17 cellular contexts compared by ENCODE assay signal in the genomic region with DNA sequence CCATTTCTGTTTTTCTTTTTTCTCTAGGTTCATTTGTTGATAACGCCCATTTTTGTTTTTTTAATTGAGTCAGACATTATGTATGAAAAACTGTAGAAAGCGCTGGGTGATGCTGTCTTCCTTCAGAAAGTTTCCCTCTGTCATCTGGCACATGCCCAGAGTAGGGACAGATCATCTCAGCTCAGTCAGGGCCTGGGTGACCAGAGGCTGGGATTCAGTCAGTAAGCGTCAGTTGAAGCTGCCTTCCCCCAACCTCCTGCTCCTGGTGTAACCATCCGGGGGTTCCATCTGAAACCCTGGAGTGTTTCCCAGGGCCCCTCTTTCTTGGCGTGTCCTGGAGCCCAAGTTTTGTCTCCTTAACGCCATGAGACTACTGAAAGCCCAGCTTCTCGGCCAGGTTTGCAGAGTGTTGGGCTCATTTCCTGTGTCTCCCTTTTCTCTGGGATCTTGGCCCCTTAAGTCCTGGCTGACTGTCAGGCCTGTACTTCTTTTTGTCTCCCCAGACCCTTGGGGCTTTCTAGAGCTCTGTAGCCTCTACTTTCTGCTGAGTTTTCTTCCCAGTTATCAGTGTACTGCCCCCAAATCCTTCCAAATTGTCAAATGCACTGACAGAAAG. TPM values are rescaled to one million over a fixed set of nuclear protein-coding genes. Genes with fewer than 3 reads are reported as not detected.
A peak's percentile ranks its signal among the peaks of the same experiment; 100 is the strongest.
DNase-seq lines count a peak whose midpoint lies in the region; ATAC-seq and TF ChIP-seq lines count a peak whose summit lies in the region.
"Had no signal": no experiment of that assay in that cellular context is flagged by ENCODE, and none has a peak within 500 bp of the region (broad histone marks: within the 10 kb centered on the region; RNA-seq: fewer than 3 reads in every experiment).

No MANE protein-coding gene starts in this region.

- peaks cover 81% of the 10 kb centered on the region for H3K36me3 Mint-ChIP-seq in nephron (ENCODE audit: low read depth)

- H3K4me1 Mint-ChIP-seq in nephron, result peaks cover 15% of the 10 kb centered on the region

- ATAC-seq in HG03342 (IDR thresholded peaks at IDR 0.05; ENCODE audit: unreplicated experiment) (no peak), HG02798 (IDR thresholded peaks at IDR 0.05; ENCODE audit: poor library complexity, unreplicated experiment) (no peak)
- ATAC-seq: natural killer cell treated with Interleukin-12 subunit alpha and Interleukin-12 subunit beta and Interleukin-15 and Interleukin-18, amount 100 ng/mL, for 72 hours; stimulated activated memory B cell treated with anti-CD40 and anti-IgM and Interleukin-4, amounts not matched to agents 10 μg/mL and 1 μg/mL and 100 μg/mL, for 72 hours had no signal

- H3K4me3 ChIP-seq in A673 (ENCODE audit: low read depth, low read length, poor library complexity, severe bottlenecking), result no peak overlapping the region
- H3K4me3 ChIP-seq in adrenal gland, result no peak overlapping the region
- H3K4me3 ChIP-seq in fibroblast of the aortic adventitia (ENCODE audit: low read depth, low read length), result no peak overlapping the region

- CTCF ChIA-PET in A673 (lab: Charles Lee), result interaction anchor here (0.5 to 0.6 kb wide), 2 partner anchors 23 to 101 kb away, joined by 3 to 4 read pairs; no protein-coding TSS in a partner anchor

- H3K27me3 Mint-ChIP-seq in nephron (ENCODE audit: low read depth), result no peaks in the 10 kb centered on the region
- H3K27me3 Mint-ChIP-seq: activated CD4-positive, alpha-beta memory T cell treated with anti-CD3 and anti-CD28 coated beads, Interleukin-2, amount 10 ng/mL, durations not matched to agents 7 days and 5 days; IgD-negative memory B cell; natural killer cell treated with Interleukin-12 subunit alpha and Interleukin-12 subunit beta and Interleukin-15 and Interleukin-18, amount 100 ng/mL, for 72 hours; stimulated activated memory B cell treated with anti-CD40 and anti-IgM and Interleukin-4, amounts not matched to agents 10 μg/mL and 1 μg/mL and 100 μg/mL, for 72 hours had no signal

- intact Hi-C loops in A673 (cut with micrococcal nuclease; ENCODE audit: unreplicated experiment), result no loop called here
- intact Hi-C loops in adrenal gland (cut with DNase I), result no loop called here

- no peaks in the 10 kb centered on the region for H3K9me3 ChIP-seq in A673 (ENCODE audit: low read depth, low read length, poor library complexity, severe bottlenecking)
- H3K9me3 ChIP-seq in adrenal gland (replicated peaks in 1 of 3), result no peaks in the 10 kb centered on the region

- H3K27me3 ChIP-seq in A673 (replicated peaks; ENCODE audit: insufficient read depth, low read depth, low read length, poor library complexity) (no peaks in the 10 kb centered on the region), adrenal gland (no peaks in the 10 kb centered on the region)

- H3K4me1 ChIP-seq in A673 (ENCODE audit: insufficient read depth, low read length, poor library complexity, severe bottlenecking), result no peaks in the 10 kb centered on the region
- peaks cover 0 to 11% of the 10 kb centered on the region in 2 donors for H3K4me1 ChIP-seq in adrenal gland (replicated peaks in 1 of 2)

- peak overlapping the region; percentile 61 for H3K27ac ChIP-seq in A673 (ENCODE audit: low read depth, low read length, poor library complexity, severe bottlenecking)
- peak overlapping the region in 4 of 5 donors; percentile 26 to 80 (median 66) for H3K27ac ChIP-seq in adrenal gland

- DNase-seq in A673 (ENCODE audit: low spot score) (no peak), adrenal gland (peak; percentile 79 to 92 (median 83)), fibroblast of the aortic adventitia (ENCODE audit: low read depth) (peak; percentile 79), activated gamma-delta T cell (lab: John Stamatoyannopoulos, UW) (no peak), GM19238 (ENCODE audit: insufficient read length, low spot score) (no peak)
- DNase-seq: activated CD4-positive, alpha-beta memory T cell treated with anti-CD3 and anti-CD28 coated beads, Interleukin-2, amount 10 ng/mL, durations not matched to agents 7 days and 5 days; activated naive CD4-positive, alpha-beta T cell treated with anti-CD3 and anti-CD28 coated beads for 36 hours; NCI-H2081; NK-92 treated with Interleukin-12 subunit alpha and Interleukin-12 subunit beta, amount 100 ng/mL, for 24 hours; stimulated activated CD4-positive, alpha-beta T cell treated with anti-CD3 and anti-CD28 coated beads, Interleukin-15, amount 100 ng/mL, for 24 hours; T-helper 1 cell had no signal

- POLR2A ChIA-PET in A673 (lab: Charles Lee; ENCODE audit: low non-redundant PET), result no interaction called here

- no TSS peak for BruUV-seq in A673 (replicated peaks; lab: Mats Ljungman, UMichigan)

- TF ChIP-seq CTCF in A673 (conservative IDR thresholded peaks at IDR 0.05; ENCODE audit: low read depth, low read length), result no peak
- TF ChIP-seq CTCF in adrenal gland (IDR thresholded peaks at IDR 0.05), result peak in 2 of 6 experiments; percentile 2 to 22
- TF ChIP-seq CTCF in fibroblast of the aortic adventitia (IDR thresholded peaks at IDR 0.05; ENCODE audit: insufficient read depth, low read length), result no peak
- no peak for TF ChIP-seq CTCF in nephron (IDR thresholded peaks at IDR 0.05; ENCODE audit: unreplicated experiment in 3 of 3)

- H3K9me3 Mint-ChIP-seq in nephron, result no peaks in the 10 kb centered on the region
- H3K9me3 Mint-ChIP-seq: activated CD4-positive, alpha-beta memory T cell treated with anti-CD3 and anti-CD28 coated beads, Interleukin-2, amount 10 ng/mL, durations not matched to agents 7 days and 5 days; activated naive CD4-positive, alpha-beta T cell treated with anti-CD3 and anti-CD28 coated beads for 36 hours; IgD-negative memory B cell; natural killer cell treated with Interleukin-12 subunit alpha and Interleukin-12 subunit beta and Interleukin-15 and Interleukin-18, amount 100 ng/mL, for 72 hours; stimulated activated memory B cell treated with anti-CD40 and anti-IgM and Interleukin-4, amounts not matched to agents 10 μg/mL and 1 μg/mL and 100 μg/mL, for 72 hours had no signal

- WGBS in adrenal gland, 4 donors, result 22 to 46% (median 39%) methylated on average over 5 to 7 of the region's 7 CpGs

- peak in 1 of 2 donors; percentile 21 for TF ChIP-seq POLR2A in adrenal gland (IDR thresholded peaks at IDR 0.05)

- H3K36me3 ChIP-seq in A673 (ENCODE audit: insufficient read depth, low read length, poor library complexity, severe bottlenecking) (peaks cover 66% of the 10 kb centered on the region), adrenal gland (replicated peaks in 1 of 2) (peaks cover 0 to 35% of the 10 kb centered on the region in 2 donors)

- peak overlapping the region; percentile 10 to 77 (median 71) for H3K27ac Mint-ChIP-seq in nephron
- H3K27ac Mint-ChIP-seq: activated CD4-positive, alpha-beta memory T cell treated with anti-CD3 and anti-CD28 coated beads, Interleukin-2, amount 10 ng/mL, durations not matched to agents 7 days and 5 days; activated naive CD4-positive, alpha-beta T cell treated with anti-CD3 and anti-CD28 coated beads for 36 hours; natural killer cell treated with Interleukin-12 subunit alpha and Interleukin-12 subunit beta and Interleukin-15 and Interleukin-18, amount 100 ng/mL, for 72 hours; stimulated activated memory B cell treated with anti-CD40 and anti-IgM and Interleukin-4, amounts not matched to agents 10 μg/mL and 1 μg/mL and 100 μg/mL, for 72 hours had no signal

- H3K4me3 Mint-ChIP-seq in nephron, result no peak overlapping the region
- H3K4me3 Mint-ChIP-seq: activated CD4-positive, alpha-beta memory T cell treated with anti-CD3 and anti-CD28 coated beads, Interleukin-2, amount 10 ng/mL, durations not matched to agents 7 days and 5 days; activated naive CD4-positive, alpha-beta T cell treated with anti-CD3 and anti-CD28 coated beads for 36 hours; natural killer cell treated with Interleukin-12 subunit alpha and Interleukin-12 subunit beta and Interleukin-15 and Interleukin-18, amount 100 ng/mL, for 72 hours; stimulated activated memory B cell treated with anti-CD40 and anti-IgM and Interleukin-4, amounts not matched to agents 10 μg/mL and 1 μg/mL and 100 μg/mL, for 72 hours had no signal

RNA-seq across cellular contexts. Expression of gene PPFIA1, which starts 10.7 kb away (rescaled TPM):
- 104 and 113 TPM in 2 replicates for total RNA-seq in A673 (2021)
- 10 to 100 TPM; 25.8 to 58.6 (median 41.6) TPM for total RNA-seq in adrenal gland
- 10 to 100 TPM; 28.9 to 33.1 (median 32.9) TPM for polyA plus RNA-seq in adrenal gland
- total RNA-seq in fibroblast of the aortic adventitia (ENCODE audit: low replicate concordance), result 36.3 and 37.1 TPM in 2 replicates

Comparison
In these comparisons a context has a peak if more than half of its experiments do, and no peak if none do; other contexts are left out.
1. DNase-seq: peak in adrenal gland (7 of 7) and fibroblast of the aortic adventitia (single experiment); none in A673 (single experiment), activated gamma-delta T cell (single experiment) and GM19238 (single experiment).